In genomic region chr13:113596321-113597200, GRCh38 we compare ENCODE assay signal across 23 cellular contexts. TPM values are rescaled to one million over a fixed set of nuclear protein-coding genes. Genes with fewer than 3 reads are reported as not detected.
DNase-seq lines count a peak whose midpoint lies in the region; ATAC-seq and TF ChIP-seq lines count a peak whose summit lies in the region.
"Had no signal": no experiment of that assay in that cellular context is flagged by ENCODE, and none has a peak within 500 bp of the region (broad histone marks: within the 10 kb centered on the region; RNA-seq: fewer than 3 reads in every experiment).

No MANE protein-coding gene starts in this region.

- H4K8ac ChIP-seq in H9 (replicated peaks; ENCODE audit: insufficient read length, low read depth, low read length) = no peak overlapping the region

- H3K9ac ChIP-seq in H9 (ENCODE audit: extremely low read depth, insufficient read length, low read length) = no peak overlapping the region
- H3K9ac ChIP-seq: neural progenitor cell had no signal

- no peaks in the 10 kb centered on the region for H3K23me2 ChIP-seq in H9 (ENCODE audit: insufficient read length, low read depth, low read length, poor library complexity, severe bottlenecking)

- no peaks in the 10 kb centered on the region for H3K27me3 Mint-ChIP-seq in H9 (ENCODE audit: low read depth)
- H3K27me3 Mint-ChIP-seq: activated naive CD4-positive, alpha-beta T cell treated with anti-CD3 and anti-CD28 coated beads, Interleukin-2, amount 10 ng/mL, durations not matched to agents 7 days and 5 days; CD4-positive, alpha-beta T cell had no signal

- H2BK5ac ChIP-seq in H9 (ENCODE audit: insufficient read length, low read length) = no peak overlapping the region

- H4K5ac ChIP-seq in H9 (ENCODE audit: insufficient read length, low read depth, low read length) = no peak overlapping the region

- peaks cover under 1 to 1% of the 10 kb centered on the region in 2 experiments for H3K4me1 Mint-ChIP-seq in H9
- H3K4me1 Mint-ChIP-seq: neural progenitor cell had no signal

- peaks cover 21% of the 10 kb centered on the region; the same call in 1 of the 2 replicates for H3K79me2 ChIP-seq in H9 (ENCODE audit: insufficient read depth, low read length)

- H3K9me3 Mint-ChIP-seq in H9 = peaks cover 3 to 6% of the 10 kb centered on the region in 2 experiments; a peak in 3 of 5 replicates
- H3K9me3 Mint-ChIP-seq: CD4-positive, alpha-beta T cell had no signal

- H3K4me1 ChIP-seq in H9 (ENCODE audit: insufficient read depth, low read length) = no peaks in the 10 kb centered on the region
- H3K4me1 ChIP-seq: gastroesophageal sphincter, neural progenitor cell, psoas muscle had no signal

- no peak overlapping the region for H2BK12ac ChIP-seq in H9 (ENCODE audit: insufficient read length, low read depth, low read length)

- H3K14ac ChIP-seq in H9 (ENCODE audit: insufficient read depth, low read length) = no peak overlapping the region

- no peak overlapping the region for H3K4me3 Mint-ChIP-seq in H9
- H3K4me3 Mint-ChIP-seq: activated naive CD4-positive, alpha-beta T cell treated with anti-CD3 and anti-CD28 coated beads, Interleukin-2, amount 10 ng/mL, durations not matched to agents 7 days and 5 days; CD4-positive, alpha-beta T cell; neural progenitor cell had no signal

- H3K56ac ChIP-seq in H9 (ENCODE audit: insufficient read length, low read depth, low read length) = no peak overlapping the region

- H3K4me2 ChIP-seq in H9 (ENCODE audit: insufficient read depth, insufficient read length, low read length) = no peak overlapping the region
- H3K4me2 ChIP-seq: neural progenitor cell had no signal

- H3K9me3 ChIP-seq in H9 (ENCODE audit: control insufficient read depth, low read depth, low read length) (no peaks in the 10 kb centered on the region), WERI-Rb-1 (ENCODE audit: severe bottlenecking) (peaks cover 4% of the 10 kb centered on the region)
- H3K9me3 ChIP-seq: gastroesophageal sphincter, MG63, psoas muscle had no signal

- no peak for ATAC-seq in left lobe of liver
- ATAC-seq in HG03571 (IDR thresholded peaks at IDR 0.05; ENCODE audit: unreplicated experiment) = no peak
- no peak for ATAC-seq in GM21529 (IDR thresholded peaks at IDR 0.05; ENCODE audit: unreplicated experiment)
- ATAC-seq: gastroesophageal sphincter, psoas muscle had no signal

- no peak overlapping the region for H2AK5ac ChIP-seq in H9 (ENCODE audit: insufficient read length, low read length)

- no peak overlapping the region for H2BK15ac ChIP-seq in H9 (ENCODE audit: low read depth, low read length)

- H4K91ac ChIP-seq in H9 (ENCODE audit: insufficient read length, low read depth, low read length) = no peak overlapping the region

- peaks cover 58 to 69% (median 67%) of the 10 kb centered on the region in 3 experiments for H3K36me3 Mint-ChIP-seq in H9 (ENCODE audit: insufficient read depth in 1 of 3, low read depth in 3 of 3)

- no peak overlapping the region for H3K4ac ChIP-seq in H9 (ENCODE audit: low read depth, low read length)

- peaks cover 76% of the 10 kb centered on the region for H3K36me3 ChIP-seq in WERI-Rb-1
- H3K36me3 ChIP-seq: neural progenitor cell had no signal

- H3K23ac ChIP-seq in H9 (ENCODE audit: insufficient read length, low read depth, low read length) = no peak overlapping the region

- H3K27me3 ChIP-seq in H9 (ENCODE audit: insufficient read depth, low read length) (no peaks in the 10 kb centered on the region), WERI-Rb-1 (ENCODE audit: insufficient read depth, low read depth, severe bottlenecking) (no peaks in the 10 kb centered on the region)
- H3K27me3 ChIP-seq: gastroesophageal sphincter, MG63, neural progenitor cell had no signal

- H2AFZ ChIP-seq in H9 (ENCODE audit: low read length) = no peak overlapping the region
- H2AFZ ChIP-seq: neural progenitor cell had no signal

- no peak overlapping the region for H3K18ac ChIP-seq in H9 (ENCODE audit: insufficient read length, low read depth, low read length)

- no peaks in the 10 kb centered on the region for H4K20me1 ChIP-seq in H9 (ENCODE audit: control insufficient read depth, insufficient read depth, insufficient read length)

- H2BK120ac ChIP-seq in H9 (ENCODE audit: low read depth, low read length, poor library complexity, severe bottlenecking) = no peak overlapping the region

- H3K4me3 ChIP-seq in WERI-Rb-1 (ENCODE audit: low read depth, low read length) = no peak overlapping the region
- H3K4me3 ChIP-seq: gastroesophageal sphincter, lung, MG63, neural progenitor cell, psoas muscle had no signal

- H3T11ph ChIP-seq in H9 (ENCODE audit: low read length) = no peak overlapping the region

- peak; percentile 14 for DNase-seq in H9
- DNase-seq in WERI-Rb-1 = peak; percentile 7
- DNase-seq in left lobe of liver (ENCODE audit: low spot score) = peak; percentile 40
- DNase-seq in stimulated activated CD8-positive, alpha-beta memory T cell treated with anti-CD3 and anti-CD28 coated beads, Interleukin-4, amount 100 ng/mL, for 48 hours = peak; percentile 19
- DNase-seq in GM19240 (ENCODE audit: insufficient read length, low spot score) = no peak
- DNase-seq: activated CD4-positive, alpha-beta T cell treated with anti-CD3 and anti-CD28 coated beads, Interleukin-2, amount 50 U/mL, for 4 hours; activated CD4-positive, CD25-positive, alpha-beta regulatory T cell; activated naive CD4-positive, alpha-beta T cell treated with anti-CD3 and anti-CD28 coated beads, Interleukin-2, amount 10 ng/mL, durations not matched to agents 7 days and 5 days; hypothalamus; KBM-7; MG63; NCI-H1417; NCI-H446 treated with DMSO at 0.1 percent for 48 hours; OCI-M1; Right ventricle myocardium superior; substantia nigra had no signal

- TF ChIP-seq CTCF in H9 (conservative IDR thresholded peaks at IDR 0.05) (no peak), WERI-Rb-1 (IDR thresholded peaks at IDR 0.05; ENCODE audit: low read depth, low read length) (no peak)

- H3K27ac ChIP-seq in H9 (ENCODE audit: insufficient read length, low read depth, low read length) (no peak overlapping the region), WERI-Rb-1 (no peak overlapping the region)
- H3K27ac ChIP-seq: gastroesophageal sphincter, neural progenitor cell, psoas muscle had no signal

- WGBS in H9 (ENCODE audit: extremely low coverage, insufficient read length, low lambda C conversion rate) = no CpG with 5 or more reads among the region's 27 CpGs

- H3K79me1 ChIP-seq in H9 (ENCODE audit: insufficient read depth, low read depth, low read length, poor library complexity, severe bottlenecking) = peaks cover 7% of the 10 kb centered on the region

- no peak overlapping the region for H2BK20ac ChIP-seq in H9 (ENCODE audit: low read depth, low read length, poor library complexity, severe bottlenecking)

- peak overlapping the region in 1 of 3 experiments; percentile 34; a peak in 1 of 7 replicates for H3K27ac Mint-ChIP-seq in H9
- H3K27ac Mint-ChIP-seq: activated naive CD4-positive, alpha-beta T cell treated with anti-CD3 and anti-CD28 coated beads, Interleukin-2, amount 10 ng/mL, durations not matched to agents 7 days and 5 days; CD4-positive, alpha-beta T cell; neural progenitor cell had no signal

RNA-seq across cellular contexts. Expression of gene TFDP1, which starts 12.0 kb away (rescaled TPM):
- total RNA-seq in H9 (2021) (109 and 111 TPM in 2 replicates), left lobe of liver (23.5 TPM)
